7 cellular contexts compared by ENCODE assay signal in genomic region chr1:3651939-3652537, GRCh38. TPM values are rescaled to one million over a fixed set of nuclear protein-coding genes. Genes with fewer than 3 reads are reported as not detected.
DNase-seq lines count a peak whose midpoint lies in the region; ATAC-seq and TF ChIP-seq lines count a peak whose summit lies in the region.

TSS of gene TP73 (plus strand) at chr1:3652516. CDS start at chr1:3682366, 29,850 bp downstream.

- peak in 3 of 4 donors; percentile 4 to 33 (median 21) for ATAC-seq in right lobe of liver

- H3K9me3 Mint-ChIP-seq in activated T-cell treated with anti-CD3 and anti-CD28 coated beads, Interleukin-2, amount 50 U/mL, for 24 hours: no peaks in the 10 kb centered on the region

- H3K36me3 ChIP-seq in HUES6 (ENCODE audit: control insufficient read depth, insufficient read depth, low read length) (0 out of 2 replicates have a peak, but pooled peaks cover 3% of the 10 kb centered on the region), right lobe of liver (peaks cover 0 to 2% (median 0%) of the 10 kb centered on the region in 4 donors)

- H3K4me3 Mint-ChIP-seq in activated T-cell treated with anti-CD3 and anti-CD28 coated beads, Interleukin-2, amount 50 U/mL, for 24 hours: peak within 1 kb of the TSS; percentile 55

- H3K9ac ChIP-seq in HUES6 (ENCODE audit: low read length): peak within 1 kb of the TSS; percentile 25

- H3K27ac Mint-ChIP-seq in activated T-cell treated with anti-CD3 and anti-CD28 coated beads, Interleukin-2, amount 50 U/mL, for 24 hours: no peak within 1 kb of the TSS

- H3K27ac ChIP-seq in HUES6 (ENCODE audit: low read depth, low read length) (no peak within 1 kb of the TSS), right lobe of liver (no peak within 1 kb of the TSS)

- no peak for TF ChIP-seq CTCF in GM10248 (IDR thresholded peaks at IDR 0.05; ENCODE audit: control extremely low read depth, extremely low read depth, low read depth, missing control alignments)
- TF ChIP-seq CTCF in right lobe of liver (IDR thresholded peaks at IDR 0.05): no peak

- 0% methylated on average over 4 of the region's 77 CpGs for WGBS in right lobe of liver (ENCODE audit: insufficient coverage, low coverage, low lambda C conversion rate, missing lambda C conversion rate)

- peaks cover 17% of the 10 kb centered on the region for H3K36me3 Mint-ChIP-seq in activated T-cell treated with anti-CD3 and anti-CD28 coated beads, Interleukin-2, amount 50 U/mL, for 24 hours (ENCODE audit: low read depth)

- H3K4me3 ChIP-seq in HUES6 (ENCODE audit: low read depth, low read length): peak within 1 kb of the TSS; percentile 98
- H3K4me3 ChIP-seq in right lobe of liver: peak within 1 kb of the TSS in 2 of 3 donors; percentile 20 to 35

- H3K4me1 Mint-ChIP-seq in activated T-cell treated with anti-CD3 and anti-CD28 coated beads, Interleukin-2, amount 50 U/mL, for 24 hours (ENCODE audit: low read depth): peaks cover 35% of the 10 kb centered on the region

- TF ChIP-seq POLR2A in right lobe of liver (IDR thresholded peaks at IDR 0.05): no peak

- POLR2A ChIA-PET in GM10248 (lab: Yijun Ruan, JAX): interaction anchor here (0.7 kb wide), 1 partner anchor 24 kb away, joined by 3 read pairs; no protein-coding TSS in a partner anchor

- CTCF ChIA-PET in GM10248 (lab: Yijun Ruan, JAX): interaction anchor here (0.9 to 5.2 kb wide), 4 partner anchors 14 to 32 kb away, joined by 3 to 36 read pairs (median 10); no protein-coding TSS in a partner anchor

- intact Hi-C loops in right lobe of liver (cut with DNase I): no loop called here

- peaks cover 71% of the 10 kb centered on the region for H3K27me3 ChIP-seq in HUES6 (ENCODE audit: control insufficient read depth, insufficient read depth, low read length)
- H3K27me3 ChIP-seq in right lobe of liver: peaks cover 10 to 33% of the 10 kb centered on the region in 2 donors

- H3K9me3 ChIP-seq in HUES6 (ENCODE audit: control insufficient read depth, insufficient read depth, low read depth, low read length) (no peaks in the 10 kb centered on the region), right lobe of liver (no peaks in the 10 kb centered on the region)

- H3K4me1 ChIP-seq in HUES6 (ENCODE audit: control insufficient read depth, insufficient read depth, low read length) (peaks cover 11% of the 10 kb centered on the region), right lobe of liver (peaks cover 0 to 26% (median 0%) of the 10 kb centered on the region in 4 donors)

- H3K27me3 Mint-ChIP-seq in activated T-cell treated with anti-CD3 and anti-CD28 coated beads, Interleukin-2, amount 50 U/mL, for 24 hours: peaks cover 46% of the 10 kb centered on the region

- DNase-seq in GM10248 (ENCODE audit: extremely low spot score) (peak; percentile 77), right lobe of liver (peak; percentile 23 to 55 (median 47)), GF-D8 (lab: John Stamatoyannopoulos, UW) (no peak), MV-4-11 (lab: John Stamatoyannopoulos, UW) (no peak)
- peak; percentile 47 for DNase-seq in activated T-cell treated with anti-CD3 and anti-CD28 coated beads, Interleukin-2, amount 50 U/mL, for 24 hours
- no peak for DNase-seq in stimulated activated CD4-positive, alpha-beta T cell treated with anti-CD3 and anti-CD28 coated beads, Interleukin-4, amount 100 ng/mL, for 24 hours

RNA-seq across cellular contexts. Expression of gene TP73, which starts in this region (rescaled TPM):
- total RNA-seq in right lobe of liver: 1 to 10 TPM in 2 of 6 experiments, under 1 TPM in 4; 0.05 to 2.3 (median 0.32) TPM

Comparison
In these comparisons a context has a peak if more than half of its experiments do, and no peak if none do; other contexts are left out.
1. DNase-seq: peak in GM10248 (single experiment), activated T-cell treated with anti-CD3 and anti-CD28 coated beads, Interleukin-2, amount 50 U/mL, for 24 hours (single experiment) and right lobe of liver (3 of 3); none in GF-D8 (single experiment), MV-4-11 (single experiment) and stimulated activated CD4-positive, alpha-beta T cell treated with anti-CD3 and anti-CD28 coated beads, Interleukin-4, amount 100 ng/mL, for 24 hours (single experiment).